In genomic region chr4:166839615-166840251, GRCh38 we compare ENCODE assay signal across 13 cellular contexts.
DNase-seq lines count a peak whose midpoint lies in the region; ATAC-seq and TF ChIP-seq lines count a peak whose summit lies in the region.
"Had no signal": no experiment of that assay in that cellular context is flagged by ENCODE, and none has a peak within 500 bp of the region (broad histone marks: within the 10 kb centered on the region; RNA-seq: fewer than 3 reads in every experiment).

No MANE protein-coding gene starts in this region.

- H3K4me1 ChIP-seq in GM23248 (ENCODE audit: insufficient read depth) (no peaks in the 10 kb centered on the region), upper lobe of left lung (no peaks in the 10 kb centered on the region)
- H3K4me1 ChIP-seq in effector memory CD4-positive, alpha-beta T cell (ENCODE audit: control insufficient read depth, insufficient read depth, low read length, poor library complexity, severe bottlenecking) = no peaks in the 10 kb centered on the region

- H3K9me3 ChIP-seq in GM23248 (ENCODE audit: low read depth) (no peaks in the 10 kb centered on the region), upper lobe of left lung (peaks cover 0 to 12% (median 0%) of the 10 kb centered on the region in 4 donors)
- H3K9me3 ChIP-seq in effector memory CD4-positive, alpha-beta T cell (ENCODE audit: control insufficient read depth, low read length) = no peaks in the 10 kb centered on the region

- H3K4me3 ChIP-seq in GM23248 = no peak overlapping the region
- no peak overlapping the region for H3K4me3 ChIP-seq in effector memory CD4-positive, alpha-beta T cell (ENCODE audit: insufficient read depth, low read depth, low read length, poor library complexity, severe bottlenecking)
- no peak overlapping the region for H3K4me3 ChIP-seq in upper lobe of left lung

- H3F3A ChIP-seq in GM23248 (ENCODE audit: insufficient read depth) = no peaks in the 10 kb centered on the region

- DNase-seq in GM23248 = no peak
- no peak for DNase-seq in AG08395 (ENCODE audit: low spot score)
- DNase-seq in effector memory CD4-positive, alpha-beta T cell = no peak
- no peak for DNase-seq in upper lobe of left lung
- DNase-seq: activated CD4-positive, alpha-beta T cell treated with anti-CD3 and anti-CD28 coated beads, Interleukin-2, amount 50 U/mL, for 4 hours; activated naive CD4-positive, alpha-beta T cell treated with anti-CD3 and anti-CD28 coated beads, Interleukin-2, amount 10 ng/mL, durations not matched to agents 7 days and 5 days; kidney glomerular epithelial cell; NCI-H82; small intestine had no signal

- no peaks in the 10 kb centered on the region for H3K9me2 ChIP-seq in GM23248 (ENCODE audit: insufficient read depth)

- no peaks in the 10 kb centered on the region for H4K20me1 ChIP-seq in GM23248 (ENCODE audit: insufficient read depth)

- no peak overlapping the region for H3K27ac ChIP-seq in GM23248
- H3K27ac ChIP-seq in effector memory CD4-positive, alpha-beta T cell (ENCODE audit: insufficient read depth, low read length, poor library complexity, severe bottlenecking) = no peak overlapping the region
- no peak overlapping the region for H3K27ac ChIP-seq in upper lobe of left lung

- no peaks in the 10 kb centered on the region for H3K79me2 ChIP-seq in GM23248 (ENCODE audit: insufficient read depth)

- H3K36me3 ChIP-seq in GM23248 (ENCODE audit: low read depth) (no peaks in the 10 kb centered on the region), upper lobe of left lung (no peaks in the 10 kb centered on the region)
- H3K36me3 ChIP-seq in effector memory CD4-positive, alpha-beta T cell (ENCODE audit: control insufficient read depth, insufficient read depth, low read length) = no peaks in the 10 kb centered on the region

- WGBS in GM23248 (ENCODE audit: low coverage in 1 of 2, low lambda C conversion rate in 2 of 2, missing lambda C conversion rate in 2 of 2), 2 experiments = 51 to 52% methylated on average over 4 of the region's 4 CpGs
- WGBS in upper lobe of left lung, 2 donors = 92 to 93% methylated on average over 4 of the region's 4 CpGs

- H3K27me3 ChIP-seq in GM23248 (replicated peaks; ENCODE audit: insufficient read depth) = no peaks in the 10 kb centered on the region
- H3K27me3 ChIP-seq in effector memory CD4-positive, alpha-beta T cell (replicated peaks; ENCODE audit: control insufficient read depth, insufficient read depth, low read length, poor library complexity, severe bottlenecking) = no peaks in the 10 kb centered on the region
- H3K27me3 ChIP-seq in upper lobe of left lung = no peaks in the 10 kb centered on the region

- no peak for TF ChIP-seq EP300 in upper lobe of left lung (IDR thresholded peaks at IDR 0.05)

- no peak overlapping the region for H2AFZ ChIP-seq in GM23248

- ATAC-seq in GM19372 (IDR thresholded peaks at IDR 0.05; ENCODE audit: low read depth, unreplicated experiment) = peak; percentile 66
- peak; percentile 81 for ATAC-seq in HG02642 (IDR thresholded peaks at IDR 0.05; ENCODE audit: poor library complexity, unreplicated experiment)
- peak; percentile 82 for ATAC-seq in HG03354 (IDR thresholded peaks at IDR 0.05; ENCODE audit: poor library complexity, severe bottlenecking, unreplicated experiment)
- no peak for ATAC-seq in upper lobe of left lung (ENCODE audit: low FRiP score in 2 of 2)

- no peak for TF ChIP-seq POLR2A in upper lobe of left lung (IDR thresholded peaks at IDR 0.05)

- in situ Hi-C loops in GM23248 (cut with MboI) = no loop called here

- H3K4me2 ChIP-seq in GM23248 (ENCODE audit: unreplicated experiment) = no peak overlapping the region

- H3K9ac ChIP-seq in GM23248 = no peak overlapping the region

- TF ChIP-seq CTCF in GM12873 (IDR thresholded peaks at IDR 0.05; ENCODE audit: insufficient read depth, low read depth, low read length, missing control alignments) (peak; percentile 21), upper lobe of left lung (IDR thresholded peaks at IDR 0.05) (no peak)

Comparison
In these comparisons a context has a peak if more than half of its experiments do, and no peak if none do; other contexts are left out.
1. ATAC-seq: peak in GM19372 (single experiment), HG02642 (single experiment) and HG03354 (single experiment); none in upper lobe of left lung (0 of 2).